In the genomic region with DNA sequence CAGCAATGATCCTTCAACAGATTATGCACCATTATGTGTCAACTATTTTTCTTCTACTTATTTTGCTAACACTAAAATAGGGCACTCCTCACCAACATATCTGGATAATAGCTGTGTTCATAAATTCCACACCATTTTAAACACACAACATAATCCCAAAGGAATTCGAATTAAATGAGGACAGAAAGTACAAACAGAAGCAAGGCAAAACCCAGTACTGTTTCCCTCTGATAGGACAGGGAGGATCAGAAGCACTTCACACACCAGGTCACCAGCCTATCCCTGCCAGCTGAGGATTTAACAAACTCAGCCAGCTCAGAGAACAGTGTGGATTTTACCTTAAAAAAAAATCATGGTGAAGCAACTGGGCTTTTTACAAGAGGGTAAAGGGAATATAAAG, we compare ENCODE assay signal across 28 cellular contexts. TPM values are rescaled to one million over a fixed set of nuclear protein-coding genes. Genes with fewer than 3 reads are reported as not detected.
DNase-seq lines count a peak whose midpoint lies in the region; ATAC-seq, FAIRE-seq and TF ChIP-seq lines count a peak whose summit lies in the region.
"Had no signal": no experiment of that assay in that cellular context is flagged by ENCODE, and none has a peak within 500 bp of the region (broad histone marks: within the 10 kb centered on the region; RNA-seq: fewer than 3 reads in every experiment).

No MANE protein-coding gene starts in this region.

- H3K27ac ChIP-seq in gastroesophageal sphincter: peak overlapping the region; percentile 57 to 69 (median 60)
- H3K27ac ChIP-seq in prostate gland: peak overlapping the region; percentile 13 to 46
- H3K27ac ChIP-seq in spleen: no peak overlapping the region
- H3K27ac ChIP-seq: HL-60, testis had no signal

- H3K36me3 ChIP-seq in gastroesophageal sphincter: peaks cover 0 to 79% of the 10 kb centered on the region in 2 donors
- H3K36me3 ChIP-seq in prostate gland: no peaks in the 10 kb centered on the region
- peaks cover 0 to 100% (median 29%) of the 10 kb centered on the region in 6 donors for H3K36me3 ChIP-seq in spleen

- H3K9me3 ChIP-seq in gastroesophageal sphincter (no peaks in the 10 kb centered on the region), prostate gland (no peaks in the 10 kb centered on the region), spleen (no peaks in the 10 kb centered on the region)
- H3K9me3 ChIP-seq: testis had no signal

- TF ChIP-seq EP300 in gastroesophageal sphincter (IDR thresholded peaks at IDR 0.05): no peak

- peak; percentile 57 for FAIRE-seq in GM12892 (lab: Jason Lieb, UNC)
- FAIRE-seq: frontal cortex had no signal

- TF ChIP-seq POLR2A in GM12892 (IDR thresholded peaks at IDR 0.05; ENCODE audit: low read depth, low read length): no peak
- no peak for TF ChIP-seq POLR2A in gastroesophageal sphincter (IDR thresholded peaks at IDR 0.05)
- TF ChIP-seq POLR2A in prostate gland (IDR thresholded peaks at IDR 0.05): no peak
- TF ChIP-seq POLR2A in spleen (IDR thresholded peaks at IDR 0.05): no peak

- H3K4me1 ChIP-seq in gastroesophageal sphincter: peaks cover 4 to 39% (median 6%) of the 10 kb centered on the region in 3 donors
- H3K4me1 ChIP-seq in prostate gland (replicated peaks): no peaks in the 10 kb centered on the region
- no peaks in the 10 kb centered on the region for H3K4me1 ChIP-seq in spleen
- H3K4me1 ChIP-seq: testis had no signal

- no peaks in the 10 kb centered on the region for H3K27me3 ChIP-seq in gastroesophageal sphincter
- H3K27me3 ChIP-seq in prostate gland (replicated peaks; ENCODE audit: insufficient read depth): no peaks in the 10 kb centered on the region
- no peaks in the 10 kb centered on the region for H3K27me3 ChIP-seq in spleen (replicated peaks in 1 of 7)
- H3K27me3 ChIP-seq: testis had no signal

- DNase-seq in GM12892 (ENCODE audit: insufficient read length): no peak
- peak; percentile 10 for DNase-seq in NCI-H69 (lab: John Stamatoyannopoulos, UW)
- no peak for DNase-seq in prostate gland (ENCODE audit: low spot score)
- DNase-seq in spleen: no peak
- DNase-seq: activated CD4-positive, alpha-beta memory T cell treated with anti-CD3 and anti-CD28 coated beads for 36 hours; activated CD8-positive, alpha-beta memory T cell treated with anti-CD3 and anti-CD28 coated beads, Interleukin-2, amount 50 U/mL, for 4 hours; activated naive CD4-positive, alpha-beta T cell treated with anti-CD3 and anti-CD28 coated beads, Interleukin-2, amount 50 U/mL, for 16 hours; anterior cingulate cortex; caudate nucleus; DMS79 treated with DMSO at 0.1 percent for 48 hours; islet precursor cell; Karpas-422; NCI-H146; NCI-H2171; posterior cingulate gyrus; stimulated activated naive CD4-positive, alpha-beta T cell treated with Interleukin-2 at 50 U/mL for 16 hours; T-cell; testis had no signal

- H3K4me3 ChIP-seq in gastroesophageal sphincter (no peak overlapping the region), prostate gland (no peak overlapping the region), spleen (no peak overlapping the region)
- H3K4me3 ChIP-seq: lung, testis had no signal

- intact Hi-C loops in prostate gland (cut with DNase I) (loop anchor here (2.0 kb wide), 1 partner anchor 18 kb away; no protein-coding TSS in a partner anchor), spleen (cut with DNase I; ENCODE audit: low total_unique reads) (no loop called here)

- WGBS in gastroesophageal sphincter (ENCODE audit: low coverage in 1 of 2), 2 donors: 29 to 43% methylated on average over 1 of the region's 1 CpG
- 6% methylated on average over 1 of the region's 1 CpG for WGBS in prostate gland
- 43 to 92% (median 76%) methylated on average over 1 of the region's 1 CpG for WGBS in spleen, 5 donors

- ATAC-seq in gastroesophageal sphincter (peak; percentile 81), HG02678 (IDR thresholded peaks at IDR 0.05; ENCODE audit: unreplicated experiment) (no peak), HG02759 (IDR thresholded peaks at IDR 0.05; ENCODE audit: unreplicated experiment) (no peak), HG03196 (IDR thresholded peaks at IDR 0.05; ENCODE audit: unreplicated experiment) (no peak)
- ATAC-seq: sciatic nerve, T-cell had no signal

- TF ChIP-seq CTCF in gastroesophageal sphincter (IDR thresholded peaks at IDR 0.05) (no peak), prostate gland (IDR thresholded peaks at IDR 0.05) (no peak), spleen (IDR thresholded peaks at IDR 0.05 in 8 of 11, conservative IDR thresholded peaks at IDR 0.05 in 3 of 11) (no peak)

RNA-seq across cellular contexts. Expression of gene CRYZ, which starts 20.0 kb away (rescaled TPM):
- 126 TPM for polyA plus RNA-seq in GM12892 (2012; ENCODE audit: missing spikeins)
- total RNA-seq in gastroesophageal sphincter (10 to 100 TPM; 43.8 to 79.7 (median 64.8) TPM), prostate gland (10 to 100 TPM; 21.2 to 41.9 TPM), spleen (10 to 100 TPM in 6 of 7 donors, 1 to 10 TPM in 1; 9.6 to 30.8 (median 20.8) TPM)
- polyA plus RNA-seq in spleen: 10 to 100 TPM; 11.8 to 28.9 (median 18.7) TPM

RNA-seq across cellular contexts. Expression of gene TYW3, which starts 20.1 kb away (rescaled TPM):
- polyA plus RNA-seq in GM12892 (2012; ENCODE audit: missing spikeins): 45.0 TPM
- total RNA-seq in gastroesophageal sphincter (10 to 100 TPM; 20.3 to 37.8 (median 31.2) TPM), prostate gland (10 to 100 TPM; 15.8 to 16.1 TPM), spleen (10 to 100 TPM; 11.5 to 19.2 (median 17.8) TPM)
- polyA plus RNA-seq in spleen: 10 to 100 TPM; 13.7 to 16.1 (median 15.2) TPM

RNA-seq across cellular contexts. Expression of gene ERICH3, which starts 39.3 kb away (rescaled TPM):
- polyA plus RNA-seq in GM12892 (2012; ENCODE audit: missing spikeins): 0.30 TPM
- total RNA-seq in gastroesophageal sphincter (under 1 TPM in 1 of 4 donors, not detected in 3; 0.13 TPM), prostate gland (1 to 10 TPM in 1 of 2 donors, not detected in 1; 3.3 TPM), spleen (under 1 TPM in 6 of 7 donors, not detected in 1; 0.23 to 0.65 (median 0.41) TPM)
- polyA plus RNA-seq in spleen: under 1 TPM; 0.15 to 0.28 (median 0.19) TPM
- total RNA-seq: activated CD4-positive, alpha-beta memory T cell treated with anti-CD3 and anti-CD28 coated beads for 36 hours; SK-MEL-5 had no signal
- polyA plus RNA-seq: CD14-positive monocyte had no signal

Comparison
In these comparisons a context has a peak if more than half of its experiments do, and no peak if none do; other contexts are left out.
1. H3K27ac ChIP-seq: peak in gastroesophageal sphincter (4 of 4) and prostate gland (2 of 2); none in spleen (0 of 8).